8 cellular contexts compared by ENCODE assay signal in genomic region chr13:46339035-46339666, GRCh38. TPM values are rescaled to one million over a fixed set of nuclear protein-coding genes. Genes with fewer than 3 reads are reported as not detected.
DNase-seq lines count a peak whose midpoint lies in the region; ATAC-seq lines count a peak whose summit lies in the region.

No MANE protein-coding gene starts in this region.

- DNase-seq in GM03348 (ENCODE audit: low spot score) (peak; percentile 31), SKM-1 (lab: John Stamatoyannopoulos, UW; ENCODE audit: unreplicated experiment) (peak; percentile 85), lung microvascular endothelial cell (ENCODE audit: low read depth in 2 of 2) (peak; percentile 15 to 58), HPDE6-E6E7 (ENCODE audit: extremely low spot score) (no peak)

- ATAC-seq in HG02678 (IDR thresholded peaks at IDR 0.05; ENCODE audit: unreplicated experiment) (peak; percentile 49), GM18517 (IDR thresholded peaks at IDR 0.05; ENCODE audit: unreplicated experiment) (no peak), GM18519 (IDR thresholded peaks at IDR 0.05; ENCODE audit: low FRiP score, unreplicated experiment) (no peak), GM21825 (IDR thresholded peaks at IDR 0.05; ENCODE audit: unreplicated experiment) (no peak)

RNA-seq across cellular contexts. Expression of gene RUBCNL, which starts 47.9 kb away (rescaled TPM):
- 0.20 TPM in 1 of 2 replicates, not detected in the other for total RNA-seq in lung microvascular endothelial cell
